8 cellular contexts compared by ENCODE assay signal in the genomic region with DNA sequence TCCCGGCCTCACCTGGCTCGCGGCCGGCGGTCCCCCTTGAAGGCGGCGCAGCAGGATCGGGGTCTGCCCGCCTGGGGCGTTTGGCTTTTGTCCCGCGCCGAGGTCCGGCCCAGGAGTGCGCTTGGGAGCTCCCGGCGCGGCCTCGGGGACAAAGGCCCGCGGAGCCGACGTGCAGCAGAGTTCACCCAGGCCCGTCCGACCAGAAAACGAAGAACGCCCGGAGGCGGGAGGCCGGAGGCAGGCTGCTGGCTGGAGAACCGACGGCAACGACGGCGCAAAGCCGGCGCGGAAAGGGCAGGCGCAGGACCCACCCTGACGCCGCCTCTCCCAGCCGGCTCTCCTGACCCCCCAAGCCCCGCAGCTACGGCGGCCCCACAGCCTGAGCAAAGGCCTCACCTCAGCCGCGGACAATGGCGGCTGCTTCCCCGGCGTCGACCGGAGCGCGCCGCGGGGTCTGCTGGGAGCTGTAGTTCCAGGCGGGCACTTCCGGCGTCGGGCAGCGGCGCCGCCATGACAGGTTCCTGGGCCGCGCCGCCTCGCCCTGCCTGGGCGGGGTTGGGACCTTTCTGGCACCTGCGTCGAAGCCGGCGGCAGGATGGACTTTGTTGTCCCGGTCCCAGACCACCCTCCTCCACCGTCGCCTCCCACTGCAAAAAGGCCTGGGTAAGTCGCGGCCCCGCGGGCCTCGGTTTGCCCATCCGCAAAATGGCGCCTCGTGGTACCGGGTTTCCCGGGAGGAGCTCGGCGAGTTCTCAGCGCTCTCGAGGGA. TPM values are rescaled to one million over a fixed set of nuclear protein-coding genes. Genes with fewer than 3 reads are reported as not detected.
A peak's percentile ranks its signal among the peaks of the same experiment; 100 is the strongest.
DNase-seq lines count a peak whose midpoint lies in the region; ATAC-seq, FAIRE-seq and TF ChIP-seq lines count a peak whose summit lies in the region.

A gene (minus strand): TSS at position 437 of the 769 bp plus-strand sequence. CDS start 1,501 bp downstream, outside the sequence.

- no peak for TF ChIP-seq CTCF in GM23338 (conservative IDR thresholded peaks at IDR 0.05; ENCODE audit: low read depth in 2 of 2)
- TF ChIP-seq CTCF in LNCaP clone FGC (IDR thresholded peaks at IDR 0.05; ENCODE audit: control insufficient read depth, extremely low read depth, insufficient read depth): no peak
- no peak for TF ChIP-seq CTCF in pancreas (IDR thresholded peaks at IDR 0.05)

- H2AFZ ChIP-seq in GM23338: peak within 1 kb of the TSS; percentile 97

- WGBS in pancreas, 2 donors: 0 to 1% methylated on average over 78 to 89 of the region's 89 CpGs
- under 1% methylated on average over 89 of the region's 89 CpGs for WGBS in thymus

- H3K9me2 ChIP-seq in GM23338 (ENCODE audit: insufficient read depth): no peaks in the 10 kb centered on the region

- intact Hi-C loops in Right ventricle myocardium inferior (cut with DNase I) (loop anchor here (1.0 to 5.0 kb wide), 3 partner anchors 55 to 153 kb away; a partner anchor contains a TSS), pancreas (cut with DNase I) (no loop called here)

- H3K36me3 ChIP-seq in GM23338 (ENCODE audit: insufficient read depth) (peaks cover 27% of the 10 kb centered on the region), pancreas (peaks cover 0 to 43% (median 10%) of the 10 kb centered on the region in 3 donors), thymus (ENCODE audit: control insufficient read depth, insufficient read depth) (peaks cover 44% of the 10 kb centered on the region)

- H4K20me1 ChIP-seq in GM23338 (replicated peaks; ENCODE audit: insufficient read depth): peaks cover 9% of the 10 kb centered on the region

- H3K4me3 ChIP-seq in GM23338 (peak within 1 kb of the TSS; percentile 92), LNCaP clone FGC (ENCODE audit: low read depth, low read length) (peak within 1 kb of the TSS; percentile 78), pancreas (peak within 1 kb of the TSS; percentile 46 to 86 (median 69)), thymus (ENCODE audit: low read length) (peak within 1 kb of the TSS; percentile 71)

- peaks cover 92% of the 10 kb centered on the region for H3K36me3 Mint-ChIP-seq in GM23338 (ENCODE audit: low read depth)
- H3K36me3 Mint-ChIP-seq in activated naive CD8-positive, alpha-beta T cell treated with anti-CD3 and anti-CD28 coated beads, Interleukin-2, amount 10 ng/mL, durations not matched to agents 7 days and 5 days: peaks cover 83% of the 10 kb centered on the region

- peak within 1 kb of the TSS; percentile 96 for H3K27ac Mint-ChIP-seq in GM23338
- H3K27ac Mint-ChIP-seq in activated naive CD8-positive, alpha-beta T cell treated with anti-CD3 and anti-CD28 coated beads, Interleukin-2, amount 10 ng/mL, durations not matched to agents 7 days and 5 days: peak within 1 kb of the TSS; percentile 84

- peak within 1 kb of the TSS; percentile 80 for H3K4me3 Mint-ChIP-seq in GM23338
- H3K4me3 Mint-ChIP-seq in activated naive CD8-positive, alpha-beta T cell treated with anti-CD3 and anti-CD28 coated beads, Interleukin-2, amount 10 ng/mL, durations not matched to agents 7 days and 5 days: peak within 1 kb of the TSS; percentile 83

- H3K4me1 ChIP-seq in GM23338 (ENCODE audit: insufficient read depth): peaks cover 18% of the 10 kb centered on the region
- peaks cover 0 to 12% (median 4%) of the 10 kb centered on the region in 3 donors for H3K4me1 ChIP-seq in pancreas
- H3K4me1 ChIP-seq in thymus (ENCODE audit: control insufficient read depth, insufficient read depth, low read length): peaks cover 10% of the 10 kb centered on the region

- peaks cover 8% of the 10 kb centered on the region for H3K27me3 Mint-ChIP-seq in GM23338 (ENCODE audit: insufficient read depth, low read depth, poor library complexity)
- no peaks in the 10 kb centered on the region for H3K27me3 Mint-ChIP-seq in activated naive CD8-positive, alpha-beta T cell treated with anti-CD3 and anti-CD28 coated beads, Interleukin-2, amount 10 ng/mL, durations not matched to agents 7 days and 5 days

- peak; percentile 95 for ATAC-seq in GM23338
- ATAC-seq in activated naive CD8-positive, alpha-beta T cell treated with anti-CD3 and anti-CD28 coated beads, Interleukin-2, amount 10 ng/mL, durations not matched to agents 7 days and 5 days (ENCODE audit: low read depth): peak; percentile 95
- ATAC-seq in Right ventricle myocardium inferior: peak; percentile 98
- ATAC-seq in pancreas: peak; percentile 99 to 100 (median 100)

- no peaks in the 10 kb centered on the region for H3K27me3 ChIP-seq in GM23338 (ENCODE audit: insufficient read depth)
- no peaks in the 10 kb centered on the region for H3K27me3 ChIP-seq in pancreas
- H3K27me3 ChIP-seq in thymus (ENCODE audit: control insufficient read depth, insufficient read depth): no peaks in the 10 kb centered on the region

- peaks cover 61% of the 10 kb centered on the region for H3K9me3 Mint-ChIP-seq in GM23338
- peaks cover 41% of the 10 kb centered on the region for H3K9me3 Mint-ChIP-seq in activated naive CD8-positive, alpha-beta T cell treated with anti-CD3 and anti-CD28 coated beads, Interleukin-2, amount 10 ng/mL, durations not matched to agents 7 days and 5 days

- no peak for FAIRE-seq in pancreas (lab: Jason Lieb, UNC)

- POLR2A ChIA-PET in activated naive CD8-positive, alpha-beta T cell treated with anti-CD3 and anti-CD28 coated beads, Interleukin-2, amount 10 ng/mL, durations not matched to agents 7 days and 5 days (lab: Charles Lee): interaction anchor here (0.6 to 4.4 kb wide), 18 partner anchors 17 to 639 kb away, joined by 3 to 31 read pairs (median 4); a partner anchor contains a TSS

- peak within 1 kb of the TSS; percentile 80 for H3K4me2 ChIP-seq in GM23338

- H3K27ac ChIP-seq in GM23338 (ENCODE audit: low read depth) (peak within 1 kb of the TSS; percentile 89), pancreas (peak within 1 kb of the TSS; percentile 63 to 88 (median 76)), thymus (ENCODE audit: low read depth) (peak within 1 kb of the TSS; percentile 86)

- H3K4me1 Mint-ChIP-seq in GM23338: peaks cover 21% of the 10 kb centered on the region
- H3K4me1 Mint-ChIP-seq in activated naive CD8-positive, alpha-beta T cell treated with anti-CD3 and anti-CD28 coated beads, Interleukin-2, amount 10 ng/mL, durations not matched to agents 7 days and 5 days: peaks cover 21% of the 10 kb centered on the region

- H3K9me3 ChIP-seq in pancreas: no peaks in the 10 kb centered on the region
- peaks cover 24% of the 10 kb centered on the region for H3K9me3 ChIP-seq in thymus (ENCODE audit: control insufficient read depth)

- DNase-seq in EH (ENCODE audit: low read depth) (peak; percentile 85), GM23338 (ENCODE audit: low spot score) (peak; percentile 94), LNCaP clone FGC (ENCODE audit: low read depth) (peak; percentile 53), SKM-1 treated with dmso at 0.1 percent for 144 hours (lab: John Stamatoyannopoulos, UW; ENCODE audit: unreplicated experiment) (peak; percentile 8), Right ventricle myocardium inferior (ENCODE audit: missing footprints) (peak; percentile 95), pancreas (peak; percentile 84 to 95 (median 88))
- DNase-seq in activated naive CD8-positive, alpha-beta T cell treated with anti-CD3 and anti-CD28 coated beads, Interleukin-2, amount 10 ng/mL, durations not matched to agents 7 days and 5 days: peak; percentile 91

- peaks cover 56% of the 10 kb centered on the region for H3K79me2 ChIP-seq in GM23338 (replicated peaks; ENCODE audit: insufficient read depth)

- H3F3A ChIP-seq in GM23338 (replicated peaks; ENCODE audit: low read depth): peaks cover 19% of the 10 kb centered on the region

TF ChIP-seq in GM23338, 12 proteins besides CTCF, POLR2A, EP300 and RAD21:
- TF ChIP-seq STAT1 (IDR thresholded peaks at IDR 0.05; ENCODE audit: unreplicated experiment) (no peak), POLR2AphosphoS5 (IDR thresholded peaks at IDR 0.05; ENCODE audit: low read depth) (peak; percentile 93), CREB1 (CRISPR knock-in tag; IDR thresholded peaks at IDR 0.05; ENCODE audit: low read depth) (peak; percentile 81)
- TF ChIP-seq, protein P1, sequence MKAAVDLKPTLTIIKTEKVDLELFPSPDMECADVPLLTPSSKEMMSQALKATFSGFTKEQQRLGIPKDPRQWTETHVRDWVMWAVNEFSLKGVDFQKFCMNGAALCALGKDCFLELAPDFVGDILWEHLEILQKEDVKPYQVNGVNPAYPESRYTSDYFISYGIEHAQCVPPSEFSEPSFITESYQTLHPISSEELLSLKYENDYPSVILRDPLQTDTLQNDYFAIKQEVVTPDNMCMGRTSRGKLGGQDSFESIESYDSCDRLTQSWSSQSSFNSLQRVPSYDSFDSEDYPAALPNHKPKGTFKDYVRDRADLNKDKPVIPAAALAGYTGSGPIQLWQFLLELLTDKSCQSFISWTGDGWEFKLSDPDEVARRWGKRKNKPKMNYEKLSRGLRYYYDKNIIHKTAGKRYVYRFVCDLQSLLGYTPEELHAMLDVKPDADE (IDR thresholded peaks at IDR 0.05): peak; percentile 94

RNA-seq across cellular contexts. Expression of the gene that starts here (rescaled TPM):
- 54.4 and 55.6 TPM in 2 replicates for total RNA-seq in GM23338 (2014; rRNA removed; shearing (Covaris generic))
- 11.4 and 13.6 TPM in 2 replicates for polyA plus RNA-seq in GM23338 (2016; fragmentation: Nextera tagmentation; extraction: Ambion mirVana)
- total RNA-seq in activated naive CD8-positive, alpha-beta T cell treated with anti-CD3 and anti-CD28 coated beads, Interleukin-2, amount 10 ng/mL, durations not matched to agents 7 days and 5 days: 10 to 100 TPM; 21.3 to 22.2 TPM
- total RNA-seq in Right ventricle myocardium inferior: 11.8 TPM
- total RNA-seq in pancreas: 1 to 10 TPM; 4.8 to 9.7 (median 6.3) TPM
- 10 to 100 TPM; 10.9 to 12.2 TPM for polyA plus RNA-seq in pancreas
- 18.8 TPM for polyA plus RNA-seq in thymus

Comparison
In these comparisons a context has a peak if more than half of its experiments do, and no peak if none do; other contexts are left out.
1. Peak in every context shown above with its lines: DNase-seq, ATAC-seq, H3K4me3 ChIP-seq and H3K27ac ChIP-seq.
2. DNase-seq: peak in every context shown above with its lines; median percentile 95 in Right ventricle myocardium inferior; 94 in GM23338; 91 in activated naive CD8-positive, alpha-beta T cell treated with anti-CD3 and anti-CD28 coated beads, Interleukin-2, amount 10 ng/mL, durations not matched to agents 7 days and 5 days; 88 in pancreas; 85 in EH; 53 in LNCaP clone FGC; 8 in SKM-1 treated with dmso at 0.1 percent for 144 hours.